In genomic region chr12:131049002-131049401, GRCh38 we compare ENCODE assay signal across 20 cellular contexts.
"Had no signal": no experiment of that assay in that cellular context is flagged by ENCODE, and none has a peak within 500 bp of the region (broad histone marks: within the 10 kb centered on the region; RNA-seq: fewer than 3 reads in every experiment).

No MANE protein-coding gene starts in this region.

- H3K27ac Mint-ChIP-seq: activated naive CD4-positive, alpha-beta T cell treated with anti-CD3 and anti-CD28 coated beads, Interleukin-2, amount 10 ng/mL, durations not matched to agents 7 days and 5 days; natural killer cell had no signal

- ATAC-seq: natural killer cell had no signal

- H3K27ac ChIP-seq: ascending aorta, stomach, thoracic aorta, VCaP had no signal

- DNase-seq: activated CD4-positive, alpha-beta T cell treated with anti-CD3 and anti-CD28 coated beads, Interleukin-2, amount 50 U/mL, for 1 hour; activated CD4-positive, CD25-positive, alpha-beta regulatory T cell treated with anti-CD3 and anti-CD28 coated beads, Interleukin-2, amount 50 U/mL, for 72 hours; activated CD8-positive, alpha-beta memory T cell treated with anti-CD3 and anti-CD28 coated beads, Interleukin-2, amount 50 U/mL, for 4 hours; activated effector memory CD4-positive, alpha-beta T cell treated with Interleukin-2 at 50 U/mL for 16 hours; activated naive CD4-positive, alpha-beta T cell treated with anti-CD3 and anti-CD28 coated beads, Interleukin-2, amount 10 ng/mL, durations not matched to agents 7 days and 5 days; activated T-cell treated with anti-CD3 and anti-CD28 coated beads, Interleukin-2, amount 50 U/mL, for 48 hours; erythroblast; foreskin melanocyte; glutamatergic neuron; kidney glomerular epithelial cell; natural killer cell; stimulated activated CD4-positive, alpha-beta T cell treated with anti-CD3 and anti-CD28 coated beads, Interleukin-15, amount 100 ng/mL, for 24 hours; stimulated activated CD4-positive, alpha-beta T cell treated with anti-CD3 and anti-CD28 coated beads, Interleukin-2, amount 100 ng/mL, for 48 hours; stomach; T-helper 2 cell had no signal

- H3K4me3 ChIP-seq: ascending aorta, coronary artery, skin epidermis, stomach, thoracic aorta had no signal

- H3K36me3 Mint-ChIP-seq: activated naive CD4-positive, alpha-beta T cell treated with anti-CD3 and anti-CD28 coated beads, Interleukin-2, amount 10 ng/mL, durations not matched to agents 7 days and 5 days; natural killer cell had no signal

- H3K9me3 Mint-ChIP-seq: natural killer cell had no signal

- H3K9me3 ChIP-seq: ascending aorta, stomach, thoracic aorta had no signal

- H3K4me3 Mint-ChIP-seq: activated naive CD4-positive, alpha-beta T cell treated with anti-CD3 and anti-CD28 coated beads, Interleukin-2, amount 10 ng/mL, durations not matched to agents 7 days and 5 days; natural killer cell had no signal

- H3K4me1 ChIP-seq: ascending aorta, stomach had no signal

- H3K4me1 Mint-ChIP-seq: activated naive CD4-positive, alpha-beta T cell treated with anti-CD3 and anti-CD28 coated beads, Interleukin-2, amount 10 ng/mL, durations not matched to agents 7 days and 5 days; natural killer cell had no signal

- H3K27me3 ChIP-seq: ascending aorta, stomach had no signal

- H3K36me3 ChIP-seq: ascending aorta, stomach, thoracic aorta had no signal
